10 cellular contexts compared by ENCODE assay signal in the genomic region with DNA sequence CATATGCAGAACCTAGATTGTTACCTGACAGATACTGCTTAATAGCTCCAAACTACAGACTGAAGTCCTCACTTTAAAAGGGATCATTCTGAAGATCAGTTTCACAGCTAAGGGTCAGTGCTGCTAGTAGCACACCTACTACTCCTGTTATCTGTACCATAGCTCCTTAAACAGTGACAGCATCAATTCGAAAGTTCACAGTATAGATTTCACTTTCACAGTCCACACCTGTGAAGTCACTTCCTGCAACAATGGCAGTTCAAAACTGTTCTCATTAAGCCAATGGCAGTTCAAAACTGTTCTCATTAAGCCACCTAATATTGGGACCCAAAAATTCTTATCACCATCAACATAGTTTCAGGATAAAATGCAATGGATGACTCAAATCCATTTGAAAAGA. TPM values are rescaled to one million over a fixed set of nuclear protein-coding genes. Genes with fewer than 3 reads are reported as not detected.
DNase-seq lines count a peak whose midpoint lies in the region; ATAC-seq and TF ChIP-seq lines count a peak whose summit lies in the region.
"Had no signal": no experiment of that assay in that cellular context is flagged by ENCODE, and none has a peak within 500 bp of the region (broad histone marks: within the 10 kb centered on the region; RNA-seq: fewer than 3 reads in every experiment).

No MANE protein-coding gene starts in this region.

- no peaks in the 10 kb centered on the region for H3K27me3 Mint-ChIP-seq in activated T-helper 1 cell treated with anti-CD3 and anti-CD28 coated beads, Interleukin-12 subunit alpha, Interleukin-12 subunit beta, Interleukin-2, Interleukin-4 antibody, amounts not matched to agents 30 ng/mL and 10 ng/mL and 1 ng/mL, durations not matched to agents 14 hours and 24 hours and 36 hours (ENCODE audit: insufficient read depth)
- H3K27me3 Mint-ChIP-seq in neural progenitor cell (ENCODE audit: insufficient read depth, low read depth): peaks cover 2% of the 10 kb centered on the region

- H3K4me3 Mint-ChIP-seq in activated T-helper 1 cell treated with anti-CD3 and anti-CD28 coated beads, Interleukin-12 subunit alpha, Interleukin-12 subunit beta, Interleukin-2, Interleukin-4 antibody, amounts not matched to agents 30 ng/mL and 10 ng/mL and 1 ng/mL, durations not matched to agents 14 hours and 24 hours and 36 hours: peak overlapping the region; percentile 28
- no peak overlapping the region for H3K4me3 Mint-ChIP-seq in neural progenitor cell

- H3K4me1 Mint-ChIP-seq in activated T-helper 1 cell treated with anti-CD3 and anti-CD28 coated beads, Interleukin-12 subunit alpha, Interleukin-12 subunit beta, Interleukin-2, Interleukin-4 antibody, amounts not matched to agents 30 ng/mL and 10 ng/mL and 1 ng/mL, durations not matched to agents 14 hours and 24 hours and 36 hours (ENCODE audit: low read depth): peaks cover 23% of the 10 kb centered on the region
- H3K4me1 Mint-ChIP-seq in neural progenitor cell: no peaks in the 10 kb centered on the region

- no peaks in the 10 kb centered on the region for H3F3A ChIP-seq in neural progenitor cell (ENCODE audit: low read depth)

- DNase-seq in GM20000 (ENCODE audit: low spot score) (peak; percentile 79), neural progenitor cell (ENCODE audit: low spot score) (no peak), testis (no peak), NCI-H69 (lab: John Stamatoyannopoulos, UW) (no peak)
- no peak for DNase-seq in activated T-helper 1 cell treated with anti-CD3 and anti-CD28 coated beads, Interleukin-12 subunit alpha, Interleukin-12 subunit beta, Interleukin-2, Interleukin-4 antibody, amounts not matched to agents 30 ng/mL and 10 ng/mL and 1 ng/mL, durations not matched to agents 14 hours and 24 hours and 36 hours (ENCODE audit: low spot score)
- DNase-seq: aorta, WERI-Rb-1 had no signal

- no peaks in the 10 kb centered on the region for H4K20me1 ChIP-seq in neural progenitor cell (ENCODE audit: low read depth)

- peaks cover 5% of the 10 kb centered on the region for H3K9me3 Mint-ChIP-seq in activated T-helper 1 cell treated with anti-CD3 and anti-CD28 coated beads, Interleukin-12 subunit alpha, Interleukin-12 subunit beta, Interleukin-2, Interleukin-4 antibody, amounts not matched to agents 30 ng/mL and 10 ng/mL and 1 ng/mL, durations not matched to agents 14 hours and 24 hours and 36 hours
- peaks cover 4% of the 10 kb centered on the region for H3K9me3 Mint-ChIP-seq in neural progenitor cell

- no peak overlapping the region for H2AFZ ChIP-seq in neural progenitor cell (replicated peaks)

- H3K27ac ChIP-seq in neural progenitor cell: no peak overlapping the region
- no peak overlapping the region for H3K27ac ChIP-seq in testis
- H3K27ac ChIP-seq: WERI-Rb-1 had no signal

- WGBS in testis, 2 donors: 75 to 90% methylated on average over 1 of the region's 1 CpG

- TF ChIP-seq POLR2A in testis (IDR thresholded peaks at IDR 0.05): no peak

- H3K27ac Mint-ChIP-seq in activated T-helper 1 cell treated with anti-CD3 and anti-CD28 coated beads, Interleukin-12 subunit alpha, Interleukin-12 subunit beta, Interleukin-2, Interleukin-4 antibody, amounts not matched to agents 30 ng/mL and 10 ng/mL and 1 ng/mL, durations not matched to agents 14 hours and 24 hours and 36 hours: peak overlapping the region; percentile 42
- H3K27ac Mint-ChIP-seq in neural progenitor cell: no peak overlapping the region

- H3K4me1 ChIP-seq in neural progenitor cell (no peaks in the 10 kb centered on the region), testis (no peaks in the 10 kb centered on the region)

- H3K79me2 ChIP-seq in neural progenitor cell (ENCODE audit: low read depth): no peaks in the 10 kb centered on the region

- peaks cover 6% of the 10 kb centered on the region for H3K36me3 Mint-ChIP-seq in activated T-helper 1 cell treated with anti-CD3 and anti-CD28 coated beads, Interleukin-12 subunit alpha, Interleukin-12 subunit beta, Interleukin-2, Interleukin-4 antibody, amounts not matched to agents 30 ng/mL and 10 ng/mL and 1 ng/mL, durations not matched to agents 14 hours and 24 hours and 36 hours (ENCODE audit: low read depth)
- H3K36me3 Mint-ChIP-seq in neural progenitor cell: no peaks in the 10 kb centered on the region

- H3K27me3 ChIP-seq in neural progenitor cell (no peaks in the 10 kb centered on the region), testis (no peaks in the 10 kb centered on the region)

- H3K9me3 ChIP-seq in neural progenitor cell (ENCODE audit: low read depth) (no peaks in the 10 kb centered on the region), testis (no peaks in the 10 kb centered on the region)

- ATAC-seq in GM18519 (IDR thresholded peaks at IDR 0.05; ENCODE audit: low FRiP score, unreplicated experiment) (peak; percentile 100), HG03064 (IDR thresholded peaks at IDR 0.05; ENCODE audit: low read depth, unreplicated experiment) (peak; percentile 100), esophagus mucosa (no peak)

- H3K36me3 ChIP-seq in neural progenitor cell (no peaks in the 10 kb centered on the region), testis (ENCODE audit: low read depth, missing control alignments) (no peaks in the 10 kb centered on the region)
- H3K36me3 ChIP-seq: WERI-Rb-1 had no signal

- H3K9ac ChIP-seq in neural progenitor cell: no peak overlapping the region

- TF ChIP-seq CTCF in GM20000 (IDR thresholded peaks at IDR 0.05; ENCODE audit: extremely low read depth, missing control alignments): no peak
- TF ChIP-seq CTCF in neural progenitor cell (IDR thresholded peaks at IDR 0.05): no peak
- no peak for TF ChIP-seq CTCF in testis (IDR thresholded peaks at IDR 0.05)

- H3K4me3 ChIP-seq in neural progenitor cell: no peak overlapping the region
- H3K4me3 ChIP-seq in testis: no peak overlapping the region

- no peak overlapping the region for H3K4me2 ChIP-seq in neural progenitor cell

- intact Hi-C loops in activated T-helper 1 cell treated with anti-CD3 and anti-CD28 coated beads, Interleukin-12 subunit alpha, Interleukin-12 subunit beta, Interleukin-2, Interleukin-4 antibody, amounts not matched to agents 30 ng/mL and 10 ng/mL and 1 ng/mL, durations not matched to agents 14 hours and 24 hours and 36 hours (cut with micrococcal nuclease): loop anchor here (1.0 kb wide), 1 partner anchor 10 kb away; no protein-coding TSS in a partner anchor
- intact Hi-C loops in testis (cut with DNase I; ENCODE audit: low total_unique reads): no loop called here

RNA-seq across cellular contexts. Expression of gene FHIP2A, which starts 10.7 kb away (rescaled TPM):
- 25.0 and 29.0 TPM in 2 replicates for total RNA-seq in activated T-helper 1 cell treated with anti-CD3 and anti-CD28 coated beads, Interleukin-12 subunit alpha, Interleukin-12 subunit beta, Interleukin-2, Interleukin-4 antibody, amounts not matched to agents 30 ng/mL and 10 ng/mL and 1 ng/mL, durations not matched to agents 14 hours and 24 hours and 36 hours
- total RNA-seq in esophagus mucosa (7.9 TPM), neural progenitor cell (ENCODE audit: low replicate concordance) (24.1 and 28.2 TPM in 2 replicates), testis (10 to 100 TPM; 30.3 to 39.8 TPM)
- 44.8 TPM for polyA plus RNA-seq in testis (ENCODE audit: insufficient read depth, low read depth, low replicate concordance)
